Comparison of ENCODE assay signal across 8 cellular contexts in the genomic region with DNA sequence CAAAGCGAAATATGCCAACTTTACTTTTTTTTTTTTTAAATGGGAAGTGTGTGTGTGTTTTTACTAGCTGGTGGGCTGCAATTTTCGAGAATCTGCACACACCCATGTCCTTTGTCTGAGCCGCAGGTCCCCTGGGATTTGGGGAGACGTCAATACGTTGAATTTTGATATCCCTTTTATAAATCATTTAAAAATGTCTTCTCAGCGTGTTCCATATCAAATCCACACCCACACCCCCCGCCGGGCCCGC. TPM values are rescaled to one million over a fixed set of nuclear protein-coding genes. Genes with fewer than 3 reads are reported as not detected.
DNase-seq lines count a peak whose midpoint lies in the region; ATAC-seq, FAIRE-seq and TF ChIP-seq lines count a peak whose summit lies in the region.

No MANE protein-coding gene starts in this region.

- no peak for TF ChIP-seq CTCF in activated CD8-positive, alpha-beta T cell treated with anti-CD3 and anti-CD28 coated beads for 36 hours (IDR thresholded peaks at IDR 0.05)
- TF ChIP-seq CTCF in left ventricle myocardium inferior (IDR thresholded peaks at IDR 0.05; ENCODE audit: borderline replicate concordance) = no peak

- DNase-seq in activated T-cell treated with anti-CD3 and anti-CD28 coated beads, Interleukin-2, amount 50 U/mL, for 4 hours = no peak
- DNase-seq in activated T-cell treated with anti-CD3 and anti-CD28 coated beads, Interleukin-2, amount 50 U/mL, for 1 hour = no peak
- no peak for DNase-seq in activated CD8-positive, alpha-beta T cell treated with anti-CD3 and anti-CD28 coated beads for 36 hours
- DNase-seq in left ventricle myocardium inferior (no peak), small intestine (no peak), NCI-H2227 treated with DMSO at 0.1 percent for 48 hours (lab: John Stamatoyannopoulos, UW) (no peak)

- H3K9me3 ChIP-seq in left ventricle myocardium inferior (replicated peaks) (peaks cover 8% of the 10 kb centered on the region), small intestine (ENCODE audit: control insufficient read depth, low read depth) (no peaks in the 10 kb centered on the region)

- CTCF ChIA-PET in activated CD8-positive, alpha-beta T cell treated with anti-CD3 and anti-CD28 coated beads for 36 hours (lab: Charles Lee) = interaction anchor here (1.4 kb wide), 1 partner anchor 9 kb away, joined by 4 read pairs; no protein-coding TSS in a partner anchor

- H3K4me3 ChIP-seq in left ventricle myocardium inferior = peak overlapping the region; percentile 78
- H3K4me3 ChIP-seq in small intestine (ENCODE audit: low read depth in 1 of 2, low read length in 2 of 2) = peak overlapping the region; percentile 76 to 77

- peak overlapping the region; percentile 97 for H3K4me3 Mint-ChIP-seq in activated T-cell treated with anti-CD3 and anti-CD28 coated beads, Interleukin-2, amount 50 U/mL, for 4 hours
- peak overlapping the region; percentile 82 for H3K4me3 Mint-ChIP-seq in activated CD8-positive, alpha-beta T cell treated with anti-CD3 and anti-CD28 coated beads for 36 hours

- H3K36me3 Mint-ChIP-seq in activated T-cell treated with anti-CD3 and anti-CD28 coated beads, Interleukin-2, amount 50 U/mL, for 4 hours (ENCODE audit: insufficient read depth) = peaks cover 4% of the 10 kb centered on the region
- H3K36me3 Mint-ChIP-seq in activated CD8-positive, alpha-beta T cell treated with anti-CD3 and anti-CD28 coated beads for 36 hours (ENCODE audit: low read depth) = peaks cover 26% of the 10 kb centered on the region

- H3K4me1 ChIP-seq in left ventricle myocardium inferior (peaks cover 35% of the 10 kb centered on the region), small intestine (ENCODE audit: control insufficient read depth in 2 of 2, insufficient read depth in 1 of 2, low read depth in 1 of 2, low read length in 1 of 2) (no peaks in the 10 kb centered on the region)

- ATAC-seq in activated T-cell treated with anti-CD3 and anti-CD28 coated beads, Interleukin-2, amount 50 U/mL, for 4 hours = no peak
- ATAC-seq in activated CD8-positive, alpha-beta T cell treated with anti-CD3 and anti-CD28 coated beads for 36 hours = no peak
- ATAC-seq in GM18511 (IDR thresholded peaks at IDR 0.05; ENCODE audit: unreplicated experiment) = no peak
- ATAC-seq in HG03571 (IDR thresholded peaks at IDR 0.05; ENCODE audit: unreplicated experiment) = no peak

- peak overlapping the region; percentile 99 for H3K27ac Mint-ChIP-seq in activated CD8-positive, alpha-beta T cell treated with anti-CD3 and anti-CD28 coated beads for 36 hours

- POLR2A ChIA-PET in activated CD8-positive, alpha-beta T cell treated with anti-CD3 and anti-CD28 coated beads for 36 hours (lab: Charles Lee) = interaction anchor here (2.2 to 2.8 kb wide), 2 partner anchors 10 to 18 kb away, joined by 5 to 36 read pairs; partner anchors contain the start of gene LUC7L2

- peaks cover 5% of the 10 kb centered on the region for H3K36me3 ChIP-seq in left ventricle myocardium inferior
- peaks cover 0 to 2% of the 10 kb centered on the region in 2 donors for H3K36me3 ChIP-seq in small intestine (ENCODE audit: control insufficient read depth in 2 of 2, insufficient read depth in 2 of 2, low read length in 2 of 2)

- no peak for FAIRE-seq in small intestine (lab: Jason Lieb, UNC)

- H3K27me3 ChIP-seq in left ventricle myocardium inferior (ENCODE audit: low read depth) (no peaks in the 10 kb centered on the region), small intestine (ENCODE audit: control insufficient read depth in 2 of 2, insufficient read depth in 2 of 2, low read length in 2 of 2) (no peaks in the 10 kb centered on the region)

- intact Hi-C loops in activated CD8-positive, alpha-beta T cell treated with anti-CD3 and anti-CD28 coated beads for 36 hours (cut with micrococcal nuclease) = loop anchor here (1.0 to 10.0 kb wide), 3 partner anchors 20 to 326 kb away; partner anchors contain the start of gene ZC3HAV1
- intact Hi-C loops in left ventricle myocardium inferior (cut with micrococcal nuclease) = no loop called here

- peaks cover 24% of the 10 kb centered on the region for H3K4me1 Mint-ChIP-seq in activated T-cell treated with anti-CD3 and anti-CD28 coated beads, Interleukin-2, amount 50 U/mL, for 4 hours (ENCODE audit: low read depth)
- H3K4me1 Mint-ChIP-seq in activated CD8-positive, alpha-beta T cell treated with anti-CD3 and anti-CD28 coated beads for 36 hours (ENCODE audit: low read depth) = peaks cover 24% of the 10 kb centered on the region

- 0% methylated on average over 9 of the region's 9 CpGs for WGBS in small intestine, 3 donors

- peak overlapping the region; percentile 99 for H3K27ac ChIP-seq in left ventricle myocardium inferior (replicated peaks)
- H3K27ac ChIP-seq in small intestine (ENCODE audit: low read depth in 1 of 2, low read length in 1 of 2) = peak overlapping the region; percentile 98 to 99

- peaks cover 2% of the 10 kb centered on the region for H3K27me3 Mint-ChIP-seq in activated T-cell treated with anti-CD3 and anti-CD28 coated beads, Interleukin-2, amount 50 U/mL, for 4 hours (ENCODE audit: low read depth)
- H3K27me3 Mint-ChIP-seq in activated CD8-positive, alpha-beta T cell treated with anti-CD3 and anti-CD28 coated beads for 36 hours = peaks cover 3% of the 10 kb centered on the region

- peaks cover 4% of the 10 kb centered on the region for H3K9me3 Mint-ChIP-seq in activated T-cell treated with anti-CD3 and anti-CD28 coated beads, Interleukin-2, amount 50 U/mL, for 4 hours
- peaks cover 5% of the 10 kb centered on the region for H3K9me3 Mint-ChIP-seq in activated CD8-positive, alpha-beta T cell treated with anti-CD3 and anti-CD28 coated beads for 36 hours

RNA-seq across cellular contexts. Expression of gene FMC1, which starts 0.4 kb away (rescaled TPM):
- 1 to 10 TPM; 4.5 to 8.7 (median 5.9) TPM for total RNA-seq in activated T-cell treated with anti-CD3 and anti-CD28 coated beads, Interleukin-2, amount 50 U/mL, for 4 hours
- 10 to 100 TPM in 1 of 2 experiments, 1 to 10 TPM in 1; 9.9 to 12.6 TPM for total RNA-seq in activated CD8-positive, alpha-beta T cell treated with anti-CD3 and anti-CD28 coated beads for 36 hours
- 49.0 TPM for total RNA-seq in left ventricle myocardium inferior
- polyA plus RNA-seq in small intestine = 10 to 100 TPM; 23.6 to 35.6 (median 29.2) TPM

RNA-seq across cellular contexts. Expression of gene LUC7L2, which starts 19.0 kb away (rescaled TPM):
- total RNA-seq in activated T-cell treated with anti-CD3 and anti-CD28 coated beads, Interleukin-2, amount 50 U/mL, for 4 hours = 100 to 1,000 TPM; 198 to 214 (median 207) TPM
- total RNA-seq in activated CD8-positive, alpha-beta T cell treated with anti-CD3 and anti-CD28 coated beads for 36 hours = 100 to 1,000 TPM; 133 to 140 TPM
- total RNA-seq in left ventricle myocardium inferior = 45.2 TPM
- 10 to 100 TPM; 32.2 to 45.6 (median 35.9) TPM for polyA plus RNA-seq in small intestine
